Comparison of ENCODE assay signal across 1 cellular context in the genomic region with DNA sequence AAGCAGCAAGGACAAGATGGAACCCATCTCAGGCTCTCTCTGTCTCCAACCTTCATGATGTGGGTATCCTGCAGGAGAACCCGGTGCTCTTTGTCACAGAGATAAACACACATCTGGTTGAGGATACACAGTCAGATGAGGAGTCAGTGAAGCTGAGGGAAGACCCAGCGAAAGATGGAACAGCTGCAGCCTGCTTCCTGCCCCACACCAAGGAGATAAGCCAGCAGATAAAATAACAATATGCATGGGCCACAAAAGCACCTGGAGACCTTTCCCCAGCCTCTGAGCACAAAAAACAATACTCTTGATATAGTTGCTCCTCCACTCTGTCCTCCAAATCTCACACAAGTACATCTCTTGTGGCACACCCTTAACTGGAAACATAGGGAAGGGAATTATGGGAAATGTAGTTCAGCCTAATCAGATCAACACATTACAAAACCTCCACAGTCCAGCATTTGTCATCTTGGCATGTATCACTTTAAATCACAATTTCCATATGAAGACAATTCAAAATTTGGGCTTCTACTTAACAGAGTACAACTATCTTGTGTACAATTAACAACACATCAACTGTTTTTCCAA.
TF ChIP-seq lines count a peak whose summit lies in the region.

No MANE protein-coding gene starts in this region.

TF ChIP-seq in GM12878, 131 proteins besides CTCF, POLR2A, EP300 and RAD21:
- peak; percentile 54 for TF ChIP-seq SIX5 (IDR thresholded peaks at IDR 0.05; ENCODE audit: low read depth, low read length, severe bottlenecking)
- no peak for TF ChIP-seq NKRF (conservative IDR thresholded peaks at IDR 0.05)
